In genomic region chr1:160085686-160086089, GRCh38 we compare ENCODE assay signal across 8 cellular contexts. TPM values are rescaled to one million over a fixed set of nuclear protein-coding genes. Genes with fewer than 3 reads are reported as not detected.
DNase-seq lines count a peak whose midpoint lies in the region; ATAC-seq and TF ChIP-seq lines count a peak whose summit lies in the region.

No MANE protein-coding gene starts in this region.

- peak; percentile 82 for TF ChIP-seq CTCF in HEK293 (tag by site-specific recombination; IDR thresholded peaks at IDR 0.05)

- ATAC-seq in left colon, result peak; percentile 75
- no peak for ATAC-seq in HG03196 (IDR thresholded peaks at IDR 0.05; ENCODE audit: unreplicated experiment)

- H3K9me3 ChIP-seq in HEK293 (ENCODE audit: control insufficient read depth, insufficient read depth, low read depth, low read length), result no peaks in the 10 kb centered on the region

- H3K4me1 ChIP-seq in HEK293 (ENCODE audit: control insufficient read depth, insufficient read depth, low read length), result no peaks in the 10 kb centered on the region

- CTCF ChIA-PET in HEK293 (lab: Yijun Ruan, JAX), result interaction anchor here (0.6 to 16.5 kb wide), 60 partner anchors 8 to 924 kb away, joined by 3 to 541 read pairs (median 4); partner anchors contain the start of genes CASQ1, IGSF8, IGSF9 and KCNJ10

- intact Hi-C loops in left colon (cut with DNase I, micrococcal nuclease), result no loop called here

- no peaks in the 10 kb centered on the region for H3K36me3 ChIP-seq in HEK293 (ENCODE audit: control insufficient read depth in 2 of 2, insufficient read depth in 1 of 2, low read length in 2 of 2)

- H3K4me3 ChIP-seq in HEK293 (ENCODE audit: low read depth, low read length), result no peak overlapping the region

- POLR2A ChIA-PET in HEK293 (lab: Yijun Ruan, JAX), result interaction anchor here (0.6 to 3.0 kb wide), 2 partner anchors 13 to 1011 kb away, joined by 4 to 11 read pairs; partner anchors contain the start of gene IGSF8

- peak; percentile 94 for DNase-seq in Ammon's horn (ENCODE audit: low spot score)
- peak; percentile 51 for DNase-seq in NCI-H510A treated with DMSO at 0.1 percent for 48 hours (lab: John Stamatoyannopoulos, UW)
- DNase-seq in activated CD4-positive, alpha-beta T cell treated with anti-CD3 and anti-CD28 coated beads for 4 hours, result peak; percentile 72 to 74
- DNase-seq in central memory CD4-positive, alpha-beta T cell, result peak; percentile 56
- DNase-seq in left colon, result peak; percentile 65 to 91
- peak; percentile 75 to 79 for DNase-seq in stimulated activated CD4-positive, alpha-beta T cell treated with anti-CD3 and anti-CD28 coated beads, Interleukin-2, amount 100 ng/mL, for 48 hours

- no peak overlapping the region for H3K27ac ChIP-seq in HEK293 (ENCODE audit: extremely low read depth, low read depth, low read length)

TF ChIP-seq in HEK293, 187 proteins besides CTCF, POLR2A, EP300 and RAD21 (continues in another document):
- TF ChIP-seq PRDM1 (tag by site-specific recombination; IDR thresholded peaks at IDR 0.05), result peak; percentile 58; the same call in 1 of the 2 replicates
- TF ChIP-seq, protein P1, sequence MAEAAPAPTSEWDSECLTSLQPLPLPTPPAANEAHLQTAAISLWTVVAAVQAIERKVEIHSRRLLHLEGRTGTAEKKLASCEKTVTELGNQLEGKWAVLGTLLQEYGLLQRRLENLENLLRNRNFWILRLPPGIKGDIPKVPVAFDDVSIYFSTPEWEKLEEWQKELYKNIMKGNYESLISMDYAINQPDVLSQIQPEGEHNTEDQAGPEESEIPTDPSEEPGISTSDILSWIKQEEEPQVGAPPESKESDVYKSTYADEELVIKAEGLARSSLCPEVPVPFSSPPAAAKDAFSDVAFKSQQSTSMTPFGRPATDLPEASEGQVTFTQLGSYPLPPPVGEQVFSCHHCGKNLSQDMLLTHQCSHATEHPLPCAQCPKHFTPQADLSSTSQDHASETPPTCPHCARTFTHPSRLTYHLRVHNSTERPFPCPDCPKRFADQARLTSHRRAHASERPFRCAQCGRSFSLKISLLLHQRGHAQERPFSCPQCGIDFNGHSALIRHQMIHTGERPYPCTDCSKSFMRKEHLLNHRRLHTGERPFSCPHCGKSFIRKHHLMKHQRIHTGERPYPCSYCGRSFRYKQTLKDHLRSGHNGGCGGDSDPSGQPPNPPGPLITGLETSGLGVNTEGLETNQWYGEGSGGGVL (tag by site-specific recombination; IDR thresholded peaks at IDR 0.05), result peak; percentile 40; the same call in 1 of the 2 replicates
- 0 out of 2 replicates have a peak, but pooled peaks have one; percentile 58 for TF ChIP-seq ZNF2 (tag by site-specific recombination; IDR thresholded peaks at IDR 0.05)
- peak; percentile 68; the same call in 1 of the 2 replicates for TF ChIP-seq PRDM2 (tag by site-specific recombination; IDR thresholded peaks at IDR 0.05; ENCODE audit: borderline replicate concordance)
- peak; percentile 50 for TF ChIP-seq ZNF366 (tag by site-specific recombination; conservative IDR thresholded peaks at IDR 0.05)
- no peak for TF ChIP-seq ZNF701 (tag by site-specific recombination; IDR thresholded peaks at IDR 0.05)
- peak; percentile 93 for TF ChIP-seq ZBTB48 (tag by site-specific recombination; IDR thresholded peaks at IDR 0.05)
- TF ChIP-seq ZNF449 (tag by site-specific recombination; IDR thresholded peaks at IDR 0.05), result no peak
- no peak for TF ChIP-seq ZNF404 (tag by site-specific recombination; IDR thresholded peaks at IDR 0.05)
- TF ChIP-seq ZBTB17 (tag by site-specific recombination; IDR thresholded peaks at IDR 0.05), result 0 out of 2 replicates have a peak, but pooled peaks have one; percentile 36
- no peak for TF ChIP-seq ZNF280C (tag by site-specific recombination; IDR thresholded peaks at IDR 0.05)
- no peak for TF ChIP-seq ZNF514 (tag by site-specific recombination; IDR thresholded peaks at IDR 0.05)
- TF ChIP-seq SP2 (tag by site-specific recombination; IDR thresholded peaks at IDR 0.05), result no peak
- TF ChIP-seq PATZ1 (tag by site-specific recombination; IDR thresholded peaks at IDR 0.05), result no peak
- TF ChIP-seq ZNF37A (tag by site-specific recombination; IDR thresholded peaks at IDR 0.05), result no peak

RNA-seq across cellular contexts. Expression of gene KCNJ9, which starts 4.3 kb away (rescaled TPM):
- total RNA-seq in left colon, result not detected

RNA-seq across cellular contexts. Expression of gene IGSF8, which starts 12.7 kb away (rescaled TPM):
- total RNA-seq in left colon, result 10 to 100 TPM; 57.6 to 64.0 TPM

RNA-seq across cellular contexts. Expression of gene KCNJ10, which starts 15.7 kb away (rescaled TPM):
- under 1 TPM in 1 of 2 donors, not detected in 1; 0.45 TPM for total RNA-seq in left colon

RNA-seq across cellular contexts. Expression of gene ATP1A2, which starts 29.9 kb away (rescaled TPM):
- 10 to 100 TPM in 1 of 2 donors, 1 to 10 TPM in 1; 1.8 to 12.1 TPM for total RNA-seq in left colon

RNA-seq across cellular contexts. Expression of gene PIGM, which starts 53.9 kb away (rescaled TPM):
- total RNA-seq in left colon, result 1 to 10 TPM; 5.4 to 6.2 TPM
